In genomic region chr10:8137726-8138125, GRCh38 we compare ENCODE assay signal across 11 cellular contexts.
A peak's percentile ranks its signal among the peaks of the same experiment; 100 is the strongest.
DNase-seq lines count a peak whose midpoint lies in the region; ATAC-seq lines count a peak whose summit lies in the region.
"Had no signal": no experiment of that assay in that cellular context is flagged by ENCODE, and none has a peak within 500 bp of the region (broad histone marks: within the 10 kb centered on the region; RNA-seq: fewer than 3 reads in every experiment).

No MANE protein-coding gene starts in this region.

- intact Hi-C loops in activated CD4-positive, alpha-beta T cell treated with anti-CD3 and anti-CD28 coated beads for 36 hours (cut with DNase I, micrococcal nuclease): loop anchor here (2.0 to 10.0 kb wide), 8 partner anchors 101 to 955 kb away; no protein-coding TSS in a partner anchor
- intact Hi-C loops in activated T-helper 1 cell treated with anti-CD3 and anti-CD28 coated beads, Interleukin-12 subunit alpha, Interleukin-12 subunit beta, Interleukin-2, Interleukin-4 antibody, amounts not matched to agents 30 ng/mL and 10 ng/mL and 1 ng/mL, durations not matched to agents 14 hours and 24 hours and 36 hours (cut with micrococcal nuclease): loop anchor here (1.0 to 10.0 kb wide), 10 partner anchors 45 to 1157 kb away; no protein-coding TSS in a partner anchor

- no peaks in the 10 kb centered on the region for H3K36me3 Mint-ChIP-seq in activated CD4-positive, alpha-beta T cell treated with anti-CD3 and anti-CD28 coated beads for 36 hours (ENCODE audit: low read depth)
- peaks cover 1% of the 10 kb centered on the region for H3K36me3 Mint-ChIP-seq in activated T-helper 1 cell treated with anti-CD3 and anti-CD28 coated beads, Interleukin-12 subunit alpha, Interleukin-12 subunit beta, Interleukin-2, Interleukin-4 antibody, amounts not matched to agents 30 ng/mL and 10 ng/mL and 1 ng/mL, durations not matched to agents 14 hours and 24 hours and 36 hours (ENCODE audit: low read depth)
- H3K36me3 Mint-ChIP-seq in stimulated activated effector memory CD8-positive, alpha-beta T cell treated with anti-CD3 and anti-CD28 coated beads, Interleukin-12 subunit alpha, Interleukin-12 subunit beta, amount 100 ng/mL, for 72 hours: peaks cover 7% of the 10 kb centered on the region
- H3K36me3 Mint-ChIP-seq: brain, IgD-negative memory B cell had no signal

- peak overlapping the region; percentile 90 for H3K27ac Mint-ChIP-seq in activated CD4-positive, alpha-beta T cell treated with anti-CD3 and anti-CD28 coated beads for 36 hours
- peak overlapping the region; percentile 83 for H3K27ac Mint-ChIP-seq in activated T-helper 1 cell treated with anti-CD3 and anti-CD28 coated beads, Interleukin-12 subunit alpha, Interleukin-12 subunit beta, Interleukin-2, Interleukin-4 antibody, amounts not matched to agents 30 ng/mL and 10 ng/mL and 1 ng/mL, durations not matched to agents 14 hours and 24 hours and 36 hours
- peak overlapping the region; percentile 46 for H3K27ac Mint-ChIP-seq in stimulated activated effector memory CD8-positive, alpha-beta T cell treated with anti-CD3 and anti-CD28 coated beads, Interleukin-12 subunit alpha, Interleukin-12 subunit beta, amount 100 ng/mL, for 72 hours
- H3K27ac Mint-ChIP-seq: brain, IgD-negative memory B cell had no signal

- H3K4me1 Mint-ChIP-seq in activated CD4-positive, alpha-beta T cell treated with anti-CD3 and anti-CD28 coated beads for 36 hours: peaks cover 44% of the 10 kb centered on the region
- peaks cover 64% of the 10 kb centered on the region for H3K4me1 Mint-ChIP-seq in activated T-helper 1 cell treated with anti-CD3 and anti-CD28 coated beads, Interleukin-12 subunit alpha, Interleukin-12 subunit beta, Interleukin-2, Interleukin-4 antibody, amounts not matched to agents 30 ng/mL and 10 ng/mL and 1 ng/mL, durations not matched to agents 14 hours and 24 hours and 36 hours (ENCODE audit: low read depth)
- peaks cover 51% of the 10 kb centered on the region for H3K4me1 Mint-ChIP-seq in stimulated activated effector memory CD8-positive, alpha-beta T cell treated with anti-CD3 and anti-CD28 coated beads, Interleukin-12 subunit alpha, Interleukin-12 subunit beta, amount 100 ng/mL, for 72 hours
- H3K4me1 Mint-ChIP-seq: brain had no signal

- H3K27me3 Mint-ChIP-seq in activated CD4-positive, alpha-beta T cell treated with anti-CD3 and anti-CD28 coated beads for 36 hours: peaks cover 7% of the 10 kb centered on the region
- H3K27me3 Mint-ChIP-seq in activated T-helper 1 cell treated with anti-CD3 and anti-CD28 coated beads, Interleukin-12 subunit alpha, Interleukin-12 subunit beta, Interleukin-2, Interleukin-4 antibody, amounts not matched to agents 30 ng/mL and 10 ng/mL and 1 ng/mL, durations not matched to agents 14 hours and 24 hours and 36 hours (ENCODE audit: insufficient read depth): no peaks in the 10 kb centered on the region

- ATAC-seq in activated CD4-positive, alpha-beta T cell treated with anti-CD3 and anti-CD28 coated beads for 36 hours: peak; percentile 37
- peak; percentile 40 for ATAC-seq in stimulated activated effector memory CD8-positive, alpha-beta T cell treated with anti-CD3 and anti-CD28 coated beads, Interleukin-12 subunit alpha, Interleukin-12 subunit beta, amount 100 ng/mL, for 72 hours
- ATAC-seq in HG02970 (IDR thresholded peaks at IDR 0.05; ENCODE audit: low FRiP score, unreplicated experiment): no peak

- POLR2A ChIA-PET in activated CD4-positive, alpha-beta T cell treated with anti-CD3 and anti-CD28 coated beads for 36 hours (lab: Charles Lee): interaction anchor here (0.6 to 0.7 kb wide), 4 partner anchors 68 to 385 kb away, joined by 3 to 4 read pairs (median 3); no protein-coding TSS in a partner anchor

- peak overlapping the region; percentile 67 for H3K4me3 Mint-ChIP-seq in activated CD4-positive, alpha-beta T cell treated with anti-CD3 and anti-CD28 coated beads for 36 hours
- peak overlapping the region; percentile 70 for H3K4me3 Mint-ChIP-seq in activated T-helper 1 cell treated with anti-CD3 and anti-CD28 coated beads, Interleukin-12 subunit alpha, Interleukin-12 subunit beta, Interleukin-2, Interleukin-4 antibody, amounts not matched to agents 30 ng/mL and 10 ng/mL and 1 ng/mL, durations not matched to agents 14 hours and 24 hours and 36 hours
- H3K4me3 Mint-ChIP-seq in stimulated activated effector memory CD8-positive, alpha-beta T cell treated with anti-CD3 and anti-CD28 coated beads, Interleukin-12 subunit alpha, Interleukin-12 subunit beta, amount 100 ng/mL, for 72 hours: peak overlapping the region; percentile 54
- H3K4me3 Mint-ChIP-seq: brain had no signal

- no peaks in the 10 kb centered on the region for H3K9me3 Mint-ChIP-seq in activated CD4-positive, alpha-beta T cell treated with anti-CD3 and anti-CD28 coated beads for 36 hours (ENCODE audit: low read depth)
- no peaks in the 10 kb centered on the region for H3K9me3 Mint-ChIP-seq in activated T-helper 1 cell treated with anti-CD3 and anti-CD28 coated beads, Interleukin-12 subunit alpha, Interleukin-12 subunit beta, Interleukin-2, Interleukin-4 antibody, amounts not matched to agents 30 ng/mL and 10 ng/mL and 1 ng/mL, durations not matched to agents 14 hours and 24 hours and 36 hours
- no peaks in the 10 kb centered on the region for H3K9me3 Mint-ChIP-seq in stimulated activated effector memory CD8-positive, alpha-beta T cell treated with anti-CD3 and anti-CD28 coated beads, Interleukin-12 subunit alpha, Interleukin-12 subunit beta, amount 100 ng/mL, for 72 hours
- H3K9me3 Mint-ChIP-seq: brain had no signal

- CTCF ChIA-PET in activated CD4-positive, alpha-beta T cell treated with anti-CD3 and anti-CD28 coated beads for 36 hours (lab: Charles Lee): interaction anchor here (0.8 kb wide), 1 partner anchor 77 kb away, joined by 3 read pairs; no protein-coding TSS in a partner anchor

- peak; percentile 53 for DNase-seq in activated CD4-positive, alpha-beta T cell treated with anti-CD3 and anti-CD28 coated beads for 36 hours
- no peak for DNase-seq in activated CD4-positive, alpha-beta T cell treated with anti-CD3 and anti-CD28 coated beads for 1 hour
- DNase-seq in NOMO-1 treated with DMSO at 0.1 percent for 48 hours (lab: John Stamatoyannopoulos, UW; ENCODE audit: unreplicated experiment) (peak; percentile 63), NCI-H748 (lab: John Stamatoyannopoulos, UW; ENCODE audit: unreplicated experiment) (no peak)
- DNase-seq in activated T-helper 1 cell treated with anti-CD3 and anti-CD28 coated beads, Interleukin-12 subunit alpha, Interleukin-12 subunit beta, Interleukin-2, Interleukin-4 antibody, amounts not matched to agents 30 ng/mL and 10 ng/mL and 1 ng/mL, durations not matched to agents 14 hours and 24 hours and 36 hours (ENCODE audit: low spot score): no peak
- DNase-seq in stimulated activated effector memory CD8-positive, alpha-beta T cell treated with anti-CD3 and anti-CD28 coated beads, Interleukin-12 subunit alpha, Interleukin-12 subunit beta, amount 100 ng/mL, for 72 hours (ENCODE audit: low spot score in 2 of 2): peak in 1 of 2 donors; percentile 56
- no peak for DNase-seq in effector CD4-positive, alpha-beta T cell
- DNase-seq: 8988T had no signal

Comparison
In these comparisons a context has a peak if more than half of its experiments do, and no peak if none do; other contexts are left out.
1. DNase-seq: peak in activated CD4-positive, alpha-beta T cell treated with anti-CD3 and anti-CD28 coated beads for 36 hours (single experiment) and NOMO-1 treated with DMSO at 0.1 percent for 48 hours (single experiment); none in activated CD4-positive, alpha-beta T cell treated with anti-CD3 and anti-CD28 coated beads for 1 hour (single experiment), activated T-helper 1 cell treated with anti-CD3 and anti-CD28 coated beads, Interleukin-12 subunit alpha, Interleukin-12 subunit beta, Interleukin-2, Interleukin-4 antibody, amounts not matched to agents 30 ng/mL and 10 ng/mL and 1 ng/mL, durations not matched to agents 14 hours and 24 hours and 36 hours (single experiment), effector CD4-positive, alpha-beta T cell (single experiment) and NCI-H748 (single experiment).
2. Peak in every context shown above with its lines, with median percentiles within 50 percentile points of each other: H3K27ac Mint-ChIP-seq and H3K4me3 Mint-ChIP-seq.